ENCODE assay signal across 16 cellular contexts in genomic region chr7:55518836-55519235, GRCh38.
"Had no signal": no experiment of that assay in that cellular context is flagged by ENCODE, and none has a peak within 500 bp of the region (broad histone marks: within the 10 kb centered on the region; RNA-seq: fewer than 3 reads in every experiment).

No MANE protein-coding gene starts in this region.

- H3K27ac ChIP-seq: breast epithelium, dorsolateral prefrontal cortex, lower lobe of right lung, parathyroid adenoma, skin epidermis had no signal

- H2AFZ ChIP-seq: parathyroid adenoma had no signal

- DNase-seq: activated CD4-positive, alpha-beta T cell treated with anti-CD3 and anti-CD28 coated beads, Interleukin-2, amount 50 U/mL, for 1 hour; activated T-cell treated with anti-CD3 and anti-CD28 coated beads, Interleukin-2, amount 50 U/mL, for 48 hours; aorta; dorsolateral prefrontal cortex; esophagus squamous epithelium; foreskin fibroblast; glutamatergic neuron; immature natural killer cell; left cardiac atrium; lower lobe of right lung; naive thymus-derived CD4-positive, alpha-beta T cell; retina; trophoblast cell had no signal

- H3K9me3 Mint-ChIP-seq: immature natural killer cell; naive thymus-derived CD4-positive, alpha-beta T cell had no signal

- H3K9ac ChIP-seq: parathyroid adenoma had no signal

- H3K4me3 Mint-ChIP-seq: immature natural killer cell; naive thymus-derived CD4-positive, alpha-beta T cell had no signal

- H3K27me3 Mint-ChIP-seq: naive thymus-derived CD4-positive, alpha-beta T cell had no signal

- ATAC-seq: left cardiac atrium; naive thymus-derived CD4-positive, alpha-beta T cell had no signal

- H3K4me1 ChIP-seq: breast epithelium, parathyroid adenoma had no signal

- H3K4me3 ChIP-seq: breast epithelium, dorsolateral prefrontal cortex, esophagus squamous epithelium, lower lobe of right lung, skin epidermis had no signal

- H3K9me3 ChIP-seq: breast epithelium, esophagus squamous epithelium, lower lobe of right lung had no signal

- H3K36me3 ChIP-seq: breast epithelium had no signal

- H3K27me3 ChIP-seq: breast epithelium, dorsolateral prefrontal cortex, esophagus squamous epithelium had no signal
